ENCODE assay signal across 8 cellular contexts in genomic region chr18:711330-711692, GRCh38. TPM values are rescaled to one million over a fixed set of nuclear protein-coding genes. Genes with fewer than 3 reads are reported as not detected.
DNase-seq lines count a peak whose midpoint lies in the region; ATAC-seq and FAIRE-seq lines count a peak whose summit lies in the region.

No MANE protein-coding gene starts in this region.

- H3K36me3 ChIP-seq in iPS-18a (ENCODE audit: control insufficient read depth, low read depth, low read length) = no peaks in the 10 kb centered on the region

- no peak for FAIRE-seq in RCC 7860 (lab: Jason Lieb, UNC)

- H3K9me3 ChIP-seq in iPS-18a (ENCODE audit: control insufficient read depth, low read depth, low read length) = no peaks in the 10 kb centered on the region

- peak overlapping the region; percentile 92 for H3K4me3 ChIP-seq in iPS-18a (ENCODE audit: low read length)

- peaks cover 6% of the 10 kb centered on the region for H3K4me1 ChIP-seq in iPS-18a (ENCODE audit: control insufficient read depth, low read depth, low read length)

- peaks cover 6% of the 10 kb centered on the region for H3K27me3 ChIP-seq in iPS-18a (ENCODE audit: control insufficient read depth, insufficient read depth, low read length)

- H3K9me3 Mint-ChIP-seq in T-helper 2 cell treated with Interferon-gamma antibody and Interleukin-4, amounts not matched to agents 5 μg/mL and 100 μg/mL, for 36 hours = no peaks in the 10 kb centered on the region
- no peaks in the 10 kb centered on the region for H3K9me3 Mint-ChIP-seq in activated naive CD8-positive, alpha-beta T cell treated with anti-CD3 and anti-CD28 coated beads, Interleukin-2, amount 10 ng/mL, durations not matched to agents 7 days and 5 days
- no peaks in the 10 kb centered on the region for H3K9me3 Mint-ChIP-seq in stimulated activated naive CD8-positive, alpha-beta T cell treated with anti-CD3 and anti-CD28 coated beads, Interleukin-15, amount 100 ng/mL, for 72 hours

- POLR2A ChIA-PET in activated naive CD8-positive, alpha-beta T cell treated with anti-CD3 and anti-CD28 coated beads, Interleukin-2, amount 10 ng/mL, durations not matched to agents 7 days and 5 days (lab: Charles Lee) = no interaction called here

- peaks cover 35% of the 10 kb centered on the region for H3K4me1 Mint-ChIP-seq in T-helper 2 cell treated with Interferon-gamma antibody and Interleukin-4, amounts not matched to agents 5 μg/mL and 100 μg/mL, for 36 hours (ENCODE audit: low read depth)
- H3K4me1 Mint-ChIP-seq in activated naive CD8-positive, alpha-beta T cell treated with anti-CD3 and anti-CD28 coated beads, Interleukin-2, amount 10 ng/mL, durations not matched to agents 7 days and 5 days = peaks cover 31% of the 10 kb centered on the region
- H3K4me1 Mint-ChIP-seq in stimulated activated naive CD8-positive, alpha-beta T cell treated with anti-CD3 and anti-CD28 coated beads, Interleukin-15, amount 100 ng/mL, for 72 hours = peaks cover 64% of the 10 kb centered on the region

- peak; percentile 16 for ATAC-seq in HG03135 (IDR thresholded peaks at IDR 0.05; ENCODE audit: unreplicated experiment)
- ATAC-seq in activated naive CD8-positive, alpha-beta T cell treated with anti-CD3 and anti-CD28 coated beads, Interleukin-2, amount 10 ng/mL, durations not matched to agents 7 days and 5 days (ENCODE audit: low read depth) = no peak
- no peak for ATAC-seq in stimulated activated naive CD8-positive, alpha-beta T cell treated with anti-CD3 and anti-CD28 coated beads, Interleukin-15, amount 100 ng/mL, for 72 hours

- H3K36me3 Mint-ChIP-seq in T-helper 2 cell treated with Interferon-gamma antibody and Interleukin-4, amounts not matched to agents 5 μg/mL and 100 μg/mL, for 36 hours (ENCODE audit: low read depth) = peaks cover 26% of the 10 kb centered on the region
- H3K36me3 Mint-ChIP-seq in activated naive CD8-positive, alpha-beta T cell treated with anti-CD3 and anti-CD28 coated beads, Interleukin-2, amount 10 ng/mL, durations not matched to agents 7 days and 5 days = peaks cover 12% of the 10 kb centered on the region

- H3K4me3 Mint-ChIP-seq in T-helper 2 cell treated with Interferon-gamma antibody and Interleukin-4, amounts not matched to agents 5 μg/mL and 100 μg/mL, for 36 hours = peak overlapping the region; percentile 89
- peak overlapping the region; percentile 88 for H3K4me3 Mint-ChIP-seq in activated naive CD8-positive, alpha-beta T cell treated with anti-CD3 and anti-CD28 coated beads, Interleukin-2, amount 10 ng/mL, durations not matched to agents 7 days and 5 days
- H3K4me3 Mint-ChIP-seq in stimulated activated naive CD8-positive, alpha-beta T cell treated with anti-CD3 and anti-CD28 coated beads, Interleukin-15, amount 100 ng/mL, for 72 hours = peak overlapping the region; percentile 90 to 100

- H3K9ac ChIP-seq in iPS-18a (ENCODE audit: low read length) = peak overlapping the region; percentile 81

- DNase-seq in T-helper 2 cell treated with Interferon-gamma antibody and Interleukin-4, amounts not matched to agents 5 μg/mL and 100 μg/mL, for 36 hours (ENCODE audit: low spot score) = no peak
- DNase-seq in T-helper 2 cell (no peak), RCC 7860 (ENCODE audit: low spot score) (no peak), DMS153 (lab: John Stamatoyannopoulos, UW) (no peak)
- DNase-seq in activated naive CD8-positive, alpha-beta T cell treated with anti-CD3 and anti-CD28 coated beads, Interleukin-2, amount 10 ng/mL, durations not matched to agents 7 days and 5 days = no peak
- DNase-seq in stimulated activated naive CD8-positive, alpha-beta T cell treated with anti-CD3 and anti-CD28 coated beads, Interleukin-15, amount 100 ng/mL, for 72 hours = no peak

- no peaks in the 10 kb centered on the region for H3K27me3 Mint-ChIP-seq in T-helper 2 cell treated with Interferon-gamma antibody and Interleukin-4, amounts not matched to agents 5 μg/mL and 100 μg/mL, for 36 hours (ENCODE audit: low read depth)
- no peaks in the 10 kb centered on the region for H3K27me3 Mint-ChIP-seq in activated naive CD8-positive, alpha-beta T cell treated with anti-CD3 and anti-CD28 coated beads, Interleukin-2, amount 10 ng/mL, durations not matched to agents 7 days and 5 days
- no peaks in the 10 kb centered on the region for H3K27me3 Mint-ChIP-seq in stimulated activated naive CD8-positive, alpha-beta T cell treated with anti-CD3 and anti-CD28 coated beads, Interleukin-15, amount 100 ng/mL, for 72 hours

- peak overlapping the region; percentile 91 for H3K27ac Mint-ChIP-seq in T-helper 2 cell treated with Interferon-gamma antibody and Interleukin-4, amounts not matched to agents 5 μg/mL and 100 μg/mL, for 36 hours
- peak overlapping the region; percentile 85 for H3K27ac Mint-ChIP-seq in activated naive CD8-positive, alpha-beta T cell treated with anti-CD3 and anti-CD28 coated beads, Interleukin-2, amount 10 ng/mL, durations not matched to agents 7 days and 5 days
- peak overlapping the region; percentile 97 to 100 for H3K27ac Mint-ChIP-seq in stimulated activated naive CD8-positive, alpha-beta T cell treated with anti-CD3 and anti-CD28 coated beads, Interleukin-15, amount 100 ng/mL, for 72 hours

- no peak overlapping the region for H3K27ac ChIP-seq in iPS-18a (ENCODE audit: low read length)

RNA-seq across cellular contexts. Expression of gene ENOSF1, which starts 1.1 kb away (rescaled TPM):
- 10 to 100 TPM; 76.0 to 79.5 TPM for total RNA-seq in activated naive CD8-positive, alpha-beta T cell treated with anti-CD3 and anti-CD28 coated beads, Interleukin-2, amount 10 ng/mL, durations not matched to agents 7 days and 5 days

RNA-seq across cellular contexts. Expression of gene TYMS, which starts 53.9 kb away (rescaled TPM):
- total RNA-seq in activated naive CD8-positive, alpha-beta T cell treated with anti-CD3 and anti-CD28 coated beads, Interleukin-2, amount 10 ng/mL, durations not matched to agents 7 days and 5 days = 100 to 1,000 TPM; 306 to 322 TPM
